In genomic region chr16:29217104-29217751, GRCh38 we compare ENCODE assay signal across 7 cellular contexts.
DNase-seq lines count a peak whose midpoint lies in the region; ATAC-seq and TF ChIP-seq lines count a peak whose summit lies in the region.
"Not testable (repeated sequence)": the region's sequence is repeated elsewhere in the genome, so short reads cannot be mapped to it uniquely, and the experiment has no call there.

No MANE protein-coding gene starts in this region.

- not testable (repeated sequence) for H3K14ac ChIP-seq in mesenchymal stem cell (ENCODE audit: low read length in 2 of 2)

- not testable (repeated sequence) for TF ChIP-seq CTCF in activated CD8-positive, alpha-beta T cell treated with anti-CD3 and anti-CD28 coated beads for 36 hours (IDR thresholded peaks at IDR 0.05); coronary artery (IDR thresholded peaks at IDR 0.05); type B pancreatic cell (conservative IDR thresholded peaks at IDR 0.05)

- H4K8ac ChIP-seq in mesenchymal stem cell (ENCODE audit: low read length): not testable (repeated sequence)

- H2BK15ac ChIP-seq in mesenchymal stem cell (ENCODE audit: low read depth, poor library complexity, severe bottlenecking): not testable (repeated sequence)

- H3K36me3 Mint-ChIP-seq in activated CD8-positive, alpha-beta T cell treated with anti-CD3 and anti-CD28 coated beads for 36 hours (ENCODE audit: low read depth): peaks cover 13% of the 10 kb centered on the region
- not testable (repeated sequence) for H3K36me3 Mint-ChIP-seq in type B pancreatic cell

- not testable (repeated sequence) for H3K36me3 ChIP-seq in mesenchymal stem cell (ENCODE audit: control insufficient read depth in 1 of 2, insufficient read depth in 2 of 2, low read depth in 1 of 2, low read length in 2 of 2)

- H3K27me3 Mint-ChIP-seq in activated CD8-positive, alpha-beta T cell treated with anti-CD3 and anti-CD28 coated beads for 36 hours; type B pancreatic cell: not testable (repeated sequence)

- CTCF ChIA-PET in activated CD8-positive, alpha-beta T cell treated with anti-CD3 and anti-CD28 coated beads for 36 hours (lab: Charles Lee): not testable (repeated sequence)

- intact Hi-C loops in activated CD8-positive, alpha-beta T cell treated with anti-CD3 and anti-CD28 coated beads for 36 hours (cut with micrococcal nuclease): not testable (repeated sequence)

- H2BK5ac ChIP-seq in mesenchymal stem cell (ENCODE audit: low read depth, low read length, poor library complexity, severe bottlenecking): not testable (repeated sequence)

- not testable (repeated sequence) for H3K79me1 ChIP-seq in mesenchymal stem cell (replicated peaks; ENCODE audit: low read length, poor library complexity, severe bottlenecking)

- not testable (repeated sequence) for H3K4me1 Mint-ChIP-seq in activated CD8-positive, alpha-beta T cell treated with anti-CD3 and anti-CD28 coated beads for 36 hours (ENCODE audit: low read depth); type B pancreatic cell (ENCODE audit: unreplicated experiment)

- WGBS in mesenchymal stem cell: 92% methylated on average over 22 of the region's 22 CpGs

- H3K4me3 ChIP-seq in Jurkat, Clone E6-1 (ENCODE audit: low read length): peak overlapping the region; percentile 16; the same call in 1 of the 2 replicates
- not testable (repeated sequence) for H3K4me3 ChIP-seq in coronary artery; mesenchymal stem cell (ENCODE audit: insufficient read depth in 1 of 2, low read depth in 1 of 2, low read length in 2 of 2)

- POLR2A ChIA-PET in activated CD8-positive, alpha-beta T cell treated with anti-CD3 and anti-CD28 coated beads for 36 hours (lab: Charles Lee): not testable (repeated sequence)

- not testable (repeated sequence) for H3K4me2 ChIP-seq in mesenchymal stem cell (ENCODE audit: low read length, poor library complexity, severe bottlenecking)

- not testable (repeated sequence) for H2BK120ac ChIP-seq in mesenchymal stem cell (ENCODE audit: low read depth, low read length)

- not testable (repeated sequence) for H3K9me3 Mint-ChIP-seq in activated CD8-positive, alpha-beta T cell treated with anti-CD3 and anti-CD28 coated beads for 36 hours; type B pancreatic cell

- not testable (repeated sequence) for H3K27me3 ChIP-seq in mesenchymal stem cell (ENCODE audit: control insufficient read depth in 1 of 2, insufficient read depth in 1 of 2, low read length in 2 of 2)

- peak overlapping the region; percentile 69 for H2AK5ac ChIP-seq in mesenchymal stem cell (ENCODE audit: low read length, severe bottlenecking)

- H3K27ac Mint-ChIP-seq in activated CD8-positive, alpha-beta T cell treated with anti-CD3 and anti-CD28 coated beads for 36 hours; type B pancreatic cell: not testable (repeated sequence)

- DNase-seq in Jurkat, Clone E6-1 (ENCODE audit: low read depth, low spot score): peak; percentile 3
- peak; percentile 18 for DNase-seq in activated CD8-positive, alpha-beta T cell treated with anti-CD3 and anti-CD28 coated beads for 36 hours
- DNase-seq in activated effector memory CD4-positive, alpha-beta T cell treated with anti-CD3 and anti-CD28 coated beads, Interleukin-2, amount 50 U/mL, for 16 hours: peak; percentile 56
- DNase-seq in coronary artery (ENCODE audit: low spot score): peak; percentile 26
- DNase-seq in mesenchymal stem cell: not testable (repeated sequence)
- peak in 29 of 56 donors; percentile 7 to 71 (median 21) for DNase-seq in nucleus accumbens (lab: John Stamatoyannopoulos, UW)
- peak; percentile 52 for DNase-seq in type B pancreatic cell (ENCODE audit: extremely low spot score, unreplicated experiment)

- H2BK12ac ChIP-seq in mesenchymal stem cell (ENCODE audit: low read length in 2 of 2): peak overlapping the region in 1 of 2 experiments; percentile 77

- not testable (repeated sequence) for H3K27ac ChIP-seq in coronary artery; mesenchymal stem cell (ENCODE audit: low read length, poor library complexity, severe bottlenecking)

- H3K4me3 Mint-ChIP-seq in activated CD8-positive, alpha-beta T cell treated with anti-CD3 and anti-CD28 coated beads for 36 hours; type B pancreatic cell: not testable (repeated sequence)

- H3K4ac ChIP-seq in mesenchymal stem cell (ENCODE audit: low read depth in 1 of 2, low read length in 2 of 2): not testable (repeated sequence)

- H3K18ac ChIP-seq in mesenchymal stem cell (ENCODE audit: low read depth in 1 of 2, low read length in 2 of 2): not testable (repeated sequence)

- not testable (repeated sequence) for H3K9ac ChIP-seq in mesenchymal stem cell (ENCODE audit: low read length)

- peaks cover 22% of the 10 kb centered on the region for H3K4me1 ChIP-seq in mesenchymal stem cell (ENCODE audit: control insufficient read depth, insufficient read depth, low read depth, low read length)

- not testable (repeated sequence) for H3K23ac ChIP-seq in mesenchymal stem cell (ENCODE audit: low read length in 2 of 2)

- not testable (repeated sequence) for H3K9me3 ChIP-seq in mesenchymal stem cell (ENCODE audit: control insufficient read depth, low read length)

- peak overlapping the region; percentile 68 for H4K91ac ChIP-seq in mesenchymal stem cell (ENCODE audit: low read length)

- peak; percentile 24 for ATAC-seq in activated CD8-positive, alpha-beta T cell treated with anti-CD3 and anti-CD28 coated beads for 36 hours

- H2AFZ ChIP-seq in mesenchymal stem cell (ENCODE audit: low read depth, low read length): not testable (repeated sequence)
